Comparison of ENCODE assay signal across 7 cellular contexts in the genomic region with DNA sequence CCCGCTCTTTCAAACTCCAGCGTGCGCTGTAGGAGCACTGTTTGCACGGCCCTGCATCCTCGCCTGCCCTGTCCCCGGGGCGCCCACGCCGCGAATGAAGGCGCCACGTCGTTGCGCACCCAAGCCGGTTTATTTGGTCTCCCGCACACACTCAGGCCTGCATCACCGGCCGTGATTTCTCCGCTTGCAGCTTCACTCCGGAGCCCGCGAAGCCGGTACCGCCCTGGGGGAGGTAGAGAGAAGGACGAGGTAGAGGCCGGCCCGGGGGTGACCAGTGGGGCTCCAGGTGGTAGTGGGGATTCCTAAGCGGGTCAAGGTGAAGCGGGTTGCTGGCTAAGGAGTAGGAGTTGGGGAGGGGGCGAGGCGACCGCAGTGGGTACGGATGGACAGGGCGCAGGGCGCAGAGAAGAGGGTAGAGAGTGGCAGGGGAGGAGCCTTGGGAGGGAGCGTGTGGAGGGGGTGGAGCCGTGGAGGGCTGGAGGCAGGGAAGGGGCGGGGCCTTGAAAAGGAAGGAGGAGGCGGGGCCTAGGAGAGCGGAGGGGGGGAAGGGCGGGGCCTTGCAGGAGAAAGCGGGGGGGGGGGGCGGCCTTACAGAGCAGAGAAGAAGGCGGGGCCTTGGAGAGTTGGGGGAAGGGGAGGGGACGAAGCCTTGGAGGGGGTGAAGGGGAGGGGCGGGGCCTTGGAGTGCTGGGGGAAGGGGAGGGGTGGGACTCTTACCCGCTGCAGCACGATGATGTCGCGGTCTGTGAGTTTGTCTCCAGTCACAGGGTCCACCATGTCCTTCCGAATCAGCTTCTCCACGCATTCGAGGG. TPM values are rescaled to one million over a fixed set of nuclear protein-coding genes. Genes with fewer than 3 reads are reported as not detected.
DNase-seq lines count a peak whose midpoint lies in the region; ATAC-seq and FAIRE-seq lines count a peak whose summit lies in the region.

No MANE protein-coding gene starts in this region.

- peak; percentile 64 for ATAC-seq in aorta (ENCODE audit: low FRiP score)
- ATAC-seq in HG03039 (IDR thresholded peaks at IDR 0.05; ENCODE audit: unreplicated experiment): no peak

- no peak overlapping the region for H4K91ac ChIP-seq in neuronal stem cell (ENCODE audit: low read depth, low read length, poor library complexity)

- H3K9ac ChIP-seq in HUES6 (ENCODE audit: low read length): peak overlapping the region; percentile 50
- peak overlapping the region; percentile 95 for H3K9ac ChIP-seq in neuronal stem cell (ENCODE audit: low read depth, low read length, poor library complexity)

- 0 out of 2 replicates have a peak overlapping the region, but pooled peaks have one; percentile 24 for H3K27ac ChIP-seq in HUES6 (ENCODE audit: low read depth, low read length)
- H3K27ac ChIP-seq in effector memory CD4-positive, alpha-beta T cell (ENCODE audit: insufficient read depth, low read length, poor library complexity, severe bottlenecking): peak overlapping the region; percentile 68
- peak overlapping the region; percentile 55 for H3K27ac ChIP-seq in neuronal stem cell (replicated peaks; ENCODE audit: low read length)
- H3K27ac ChIP-seq in aorta (ENCODE audit: low read depth in 1 of 2, low read length in 2 of 2): no peak overlapping the region

- no peak overlapping the region for H3K14ac ChIP-seq in neuronal stem cell (ENCODE audit: low read length)

- H3K18ac ChIP-seq in neuronal stem cell (ENCODE audit: low read length): peak overlapping the region; percentile 96

- H3K23ac ChIP-seq in neuronal stem cell (ENCODE audit: low read depth, low read length, poor library complexity): peak overlapping the region; percentile 97

- H2BK5ac ChIP-seq in neuronal stem cell (ENCODE audit: low read length): peak overlapping the region; percentile 39

- H3K4me2 ChIP-seq in neuronal stem cell (ENCODE audit: insufficient read depth, low read length, poor library complexity, severe bottlenecking): peak overlapping the region; percentile 81

- peak overlapping the region; percentile 82 for H2AK5ac ChIP-seq in neuronal stem cell (ENCODE audit: low read depth, low read length)

- H3K27me3 ChIP-seq in HUES6 (ENCODE audit: control insufficient read depth, insufficient read depth, low read length): no peaks in the 10 kb centered on the region
- no peaks in the 10 kb centered on the region for H3K27me3 ChIP-seq in effector memory CD4-positive, alpha-beta T cell (replicated peaks; ENCODE audit: control insufficient read depth, insufficient read depth, low read length, poor library complexity, severe bottlenecking)
- no peaks in the 10 kb centered on the region for H3K27me3 ChIP-seq in neuronal stem cell (ENCODE audit: control insufficient read depth in 3 of 3, insufficient read depth in 3 of 3, low read depth in 1 of 3, low read length in 3 of 3)
- H3K27me3 ChIP-seq in aorta (ENCODE audit: control insufficient read depth in 1 of 2, insufficient read depth in 2 of 2, low read length in 1 of 2): no peaks in the 10 kb centered on the region

- no CpG with 5 or more reads among the region's 53 CpGs for WGBS in neuronal stem cell (ENCODE audit: extremely low coverage in 2 of 2, insufficient read length in 2 of 2, insufficient replicate concordance in 1 of 2), 2 donors
- WGBS in aorta, 2 donors: 82 to 89% methylated on average over 39 to 52 of the region's 53 CpGs

- H4K8ac ChIP-seq in neuronal stem cell (ENCODE audit: low read depth, low read length): peak overlapping the region; percentile 74

- H2BK15ac ChIP-seq in neuronal stem cell (ENCODE audit: low read length): peak overlapping the region; percentile 95

- intact Hi-C loops in aorta (cut with DNase I): no loop called here

- H3K4me1 ChIP-seq in HUES6 (ENCODE audit: control insufficient read depth, insufficient read depth, low read length) (peaks cover 21% of the 10 kb centered on the region; the same call in 1 of the 2 replicates), neuronal stem cell (ENCODE audit: control insufficient read depth in 2 of 2, insufficient read depth in 1 of 2, low read depth in 1 of 2, low read length in 2 of 2) (peaks cover 0 to 11% of the 10 kb centered on the region in 2 donors), aorta (ENCODE audit: control insufficient read depth in 1 of 2, insufficient read depth in 2 of 2, low read length in 2 of 2) (no peaks in the 10 kb centered on the region)
- H3K4me1 ChIP-seq in effector memory CD4-positive, alpha-beta T cell (ENCODE audit: control insufficient read depth, insufficient read depth, low read length, poor library complexity, severe bottlenecking): peaks cover 82% of the 10 kb centered on the region

- no peak overlapping the region for H2BK120ac ChIP-seq in neuronal stem cell (ENCODE audit: low read depth, low read length)

- no peak overlapping the region for H3K4ac ChIP-seq in neuronal stem cell (ENCODE audit: low read length)

- H2AFZ ChIP-seq in neuronal stem cell (ENCODE audit: low read length): no peak overlapping the region

- peaks cover 8% of the 10 kb centered on the region for H3K79me1 ChIP-seq in neuronal stem cell (ENCODE audit: low read depth, low read length)

- H3K9me3 ChIP-seq in HUES6 (ENCODE audit: control insufficient read depth, insufficient read depth, low read depth, low read length) (no peaks in the 10 kb centered on the region), neuronal stem cell (replicated peaks in 1 of 2; ENCODE audit: control insufficient read depth in 2 of 2, insufficient read depth in 1 of 2, low read depth in 1 of 2, low read length in 2 of 2) (no peaks in the 10 kb centered on the region), aorta (ENCODE audit: control insufficient read depth, low read length) (no peaks in the 10 kb centered on the region)
- H3K9me3 ChIP-seq in effector memory CD4-positive, alpha-beta T cell (ENCODE audit: control insufficient read depth, low read length): no peaks in the 10 kb centered on the region

- FAIRE-seq in frontal cortex (lab: Jason Lieb, UNC): no peak

- peak overlapping the region; percentile 93 for H2BK12ac ChIP-seq in neuronal stem cell (ENCODE audit: low read length)

- DNase-seq in activated CD4-positive, alpha-beta T cell treated with anti-CD3 and anti-CD28 coated beads for 48 hours: peak; percentile 91
- DNase-seq in effector memory CD4-positive, alpha-beta T cell: peak; percentile 55 to 68 (median 65)
- DNase-seq in neuronal stem cell (ENCODE audit: low spot score): peak; percentile 88
- DNase-seq in aorta: peak; percentile 64 to 86
- DNase-seq in frontal cortex (ENCODE audit: low spot score in 2 of 2): no peak

- peak overlapping the region; percentile 64 for H3K4me3 ChIP-seq in HUES6 (ENCODE audit: low read depth, low read length)
- H3K4me3 ChIP-seq in effector memory CD4-positive, alpha-beta T cell (ENCODE audit: insufficient read depth, low read depth, low read length, poor library complexity, severe bottlenecking): peak overlapping the region; percentile 15
- peak overlapping the region in 1 of 2 donors; percentile 69 for H3K4me3 ChIP-seq in neuronal stem cell (ENCODE audit: low read length in 2 of 2)
- no peak overlapping the region for H3K4me3 ChIP-seq in aorta (ENCODE audit: low read length in 2 of 2)

- H3K36me3 ChIP-seq in HUES6 (ENCODE audit: control insufficient read depth, insufficient read depth, low read length): peaks cover 48% of the 10 kb centered on the region
- H3K36me3 ChIP-seq in effector memory CD4-positive, alpha-beta T cell (ENCODE audit: control insufficient read depth, insufficient read depth, low read length): peaks cover 22% of the 10 kb centered on the region
- peaks cover 36 to 75% of the 10 kb centered on the region in 2 donors for H3K36me3 ChIP-seq in neuronal stem cell (replicated peaks in 1 of 2; ENCODE audit: control insufficient read depth in 2 of 2, insufficient read depth in 2 of 2, low read length in 2 of 2)
- peaks cover 0 to 6% of the 10 kb centered on the region in 2 donors for H3K36me3 ChIP-seq in aorta (ENCODE audit: control insufficient read depth in 1 of 2, insufficient read depth in 2 of 2, low read length in 1 of 2)

RNA-seq across cellular contexts. Expression of a gene that starts 24.6 kb away (rescaled TPM):
- polyA plus RNA-seq in neuronal stem cell (2013, experiment 1 of 2): 44.8 TPM
- 45.0 TPM for polyA plus RNA-seq in neuronal stem cell (2013, experiment 2 of 2)
- 10 to 100 TPM; 38.8 to 40.5 TPM for total RNA-seq in aorta
- polyA plus RNA-seq in aorta: 100 to 1,000 TPM in 1 of 2 donors, 10 to 100 TPM in 1; 52.5 to 135 TPM
- total RNA-seq in frontal cortex: 33.4 TPM

RNA-seq across cellular contexts. Expression of a gene that starts 25.3 kb away (rescaled TPM):
- polyA plus RNA-seq in neuronal stem cell (2013, experiment 1 of 2): 0.73 TPM
- 1.00 TPM for polyA plus RNA-seq in neuronal stem cell (2013, experiment 2 of 2)
- total RNA-seq in aorta (1 to 10 TPM in 1 of 2 donors, under 1 TPM in 1; 0.49 to 1.2 TPM), frontal cortex (0.41 TPM)
- 1 to 10 TPM in 1 of 2 donors, not detected in 1; 4.1 TPM for polyA plus RNA-seq in aorta

RNA-seq across cellular contexts. Expression of a gene that starts 28.0 kb away (rescaled TPM):
- 6.8 TPM for polyA plus RNA-seq in neuronal stem cell (2013, experiment 1 of 2)
- polyA plus RNA-seq in neuronal stem cell (2013, experiment 2 of 2): 7.0 TPM
- 10 to 100 TPM; 82.6 to 90.2 TPM for total RNA-seq in aorta
- 100 to 1,000 TPM in 1 of 2 donors, 10 to 100 TPM in 1; 50.5 to 165 TPM for polyA plus RNA-seq in aorta
- total RNA-seq in frontal cortex: 2.4 TPM

RNA-seq across cellular contexts. Expression of a gene that starts 35.2 kb away (rescaled TPM):
- polyA plus RNA-seq in neuronal stem cell (2013, experiment 1 of 2): 16.0 TPM
- 16.2 TPM for polyA plus RNA-seq in neuronal stem cell (2013, experiment 2 of 2)
- total RNA-seq in aorta (10 to 100 TPM; 20.2 to 31.3 TPM), frontal cortex (5.7 TPM)
- polyA plus RNA-seq in aorta: 10 to 100 TPM in 1 of 2 donors, 1 to 10 TPM in 1; 2.6 to 10.1 TPM

RNA-seq across cellular contexts. Expression of a gene that starts 43.3 kb away (rescaled TPM):
- 32.8 TPM for polyA plus RNA-seq in neuronal stem cell (2013, experiment 1 of 2)
- 29.3 TPM for polyA plus RNA-seq in neuronal stem cell (2013, experiment 2 of 2)
- total RNA-seq in aorta (100 to 1,000 TPM; 204 to 287 TPM), frontal cortex (13.0 TPM)
- 100 to 1,000 TPM; 146 to 162 TPM for polyA plus RNA-seq in aorta

Comparison
In these comparisons a context has a peak if more than half of its experiments do, and no peak if none do; other contexts are left out.
1. H3K27ac ChIP-seq: peak in HUES6 (single experiment), effector memory CD4-positive, alpha-beta T cell (single experiment) and neuronal stem cell (single experiment); none in aorta (0 of 2).
2. H3K4me3 ChIP-seq: peak in HUES6 (single experiment) and effector memory CD4-positive, alpha-beta T cell (single experiment); none in aorta (0 of 2).
3. DNase-seq: peak in activated CD4-positive, alpha-beta T cell treated with anti-CD3 and anti-CD28 coated beads for 48 hours (single experiment), effector memory CD4-positive, alpha-beta T cell (3 of 3), neuronal stem cell (single experiment) and aorta (2 of 2); none in frontal cortex (0 of 2).
4. RNA of a gene that starts 28.0 kb away (total RNA-seq): 82.6 to 90.2 TPM in aorta; 2.4 TPM in frontal cortex (single experiment); every median in the first group is over 10 times any median in the second.